Comparison of ENCODE assay signal across 1 cellular context in the genomic region with DNA sequence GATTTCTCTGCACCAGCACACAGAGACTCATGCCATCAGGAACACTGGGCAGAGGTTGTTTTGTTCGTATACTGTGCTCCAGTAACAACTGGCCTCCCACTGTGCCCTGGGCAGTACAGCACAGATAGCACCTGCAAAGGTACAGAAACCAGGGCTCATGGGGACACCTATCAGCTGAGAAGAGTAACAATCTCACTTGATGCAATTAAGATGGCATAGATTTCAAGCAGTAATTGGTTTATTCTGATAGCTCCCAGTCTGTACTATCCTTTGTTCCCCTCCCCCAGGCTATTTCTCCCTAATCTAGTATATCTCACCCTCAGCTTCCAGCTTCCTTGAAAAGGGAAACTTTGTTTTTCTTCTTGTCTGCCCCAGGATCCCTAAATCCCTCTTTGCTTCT.
TF ChIP-seq lines count a peak whose summit lies in the region.

No MANE protein-coding gene starts in this region.

TF ChIP-seq in GM23338, 12 proteins besides CTCF, POLR2A, EP300 and RAD21 (continued from another document):
- TF ChIP-seq ZNF462 (CRISPR knock-in tag; IDR thresholded peaks at IDR 0.05), result no peak
- TF ChIP-seq, protein P1, sequence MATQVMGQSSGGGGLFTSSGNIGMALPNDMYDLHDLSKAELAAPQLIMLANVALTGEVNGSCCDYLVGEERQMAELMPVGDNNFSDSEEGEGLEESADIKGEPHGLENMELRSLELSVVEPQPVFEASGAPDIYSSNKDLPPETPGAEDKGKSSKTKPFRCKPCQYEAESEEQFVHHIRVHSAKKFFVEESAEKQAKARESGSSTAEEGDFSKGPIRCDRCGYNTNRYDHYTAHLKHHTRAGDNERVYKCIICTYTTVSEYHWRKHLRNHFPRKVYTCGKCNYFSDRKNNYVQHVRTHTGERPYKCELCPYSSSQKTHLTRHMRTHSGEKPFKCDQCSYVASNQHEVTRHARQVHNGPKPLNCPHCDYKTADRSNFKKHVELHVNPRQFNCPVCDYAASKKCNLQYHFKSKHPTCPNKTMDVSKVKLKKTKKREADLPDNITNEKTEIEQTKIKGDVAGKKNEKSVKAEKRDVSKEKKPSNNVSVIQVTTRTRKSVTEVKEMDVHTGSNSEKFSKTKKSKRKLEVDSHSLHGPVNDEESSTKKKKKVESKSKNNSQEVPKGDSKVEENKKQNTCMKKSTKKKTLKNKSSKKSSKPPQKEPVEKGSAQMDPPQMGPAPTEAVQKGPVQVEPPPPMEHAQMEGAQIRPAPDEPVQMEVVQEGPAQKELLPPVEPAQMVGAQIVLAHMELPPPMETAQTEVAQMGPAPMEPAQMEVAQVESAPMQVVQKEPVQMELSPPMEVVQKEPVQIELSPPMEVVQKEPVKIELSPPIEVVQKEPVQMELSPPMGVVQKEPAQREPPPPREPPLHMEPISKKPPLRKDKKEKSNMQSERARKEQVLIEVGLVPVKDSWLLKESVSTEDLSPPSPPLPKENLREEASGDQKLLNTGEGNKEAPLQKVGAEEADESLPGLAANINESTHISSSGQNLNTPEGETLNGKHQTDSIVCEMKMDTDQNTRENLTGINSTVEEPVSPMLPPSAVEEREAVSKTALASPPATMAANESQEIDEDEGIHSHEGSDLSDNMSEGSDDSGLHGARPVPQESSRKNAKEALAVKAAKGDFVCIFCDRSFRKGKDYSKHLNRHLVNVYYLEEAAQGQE (IDR thresholded peaks at IDR 0.05; ENCODE audit: unreplicated experiment), result no peak
- TF ChIP-seq JUNB (IDR thresholded peaks at IDR 0.05; ENCODE audit: unreplicated experiment), result no peak
- TF ChIP-seq STAT1 (IDR thresholded peaks at IDR 0.05; ENCODE audit: unreplicated experiment), result no peak
- TF ChIP-seq POLR2AphosphoS5 (IDR thresholded peaks at IDR 0.05; ENCODE audit: low read depth), result no peak
